24 cellular contexts compared by ENCODE assay signal in genomic region chr20:13441388-13441787, GRCh38.
"Had no signal": no experiment of that assay in that cellular context is flagged by ENCODE, and none has a peak within 500 bp of the region (broad histone marks: within the 10 kb centered on the region; RNA-seq: fewer than 3 reads in every experiment).

No MANE protein-coding gene starts in this region.

- H3K27me3 Mint-ChIP-seq: central memory CD8-positive, alpha-beta T cell; dendritic cell treated with granulocyte-macrophage colony-stimulating factor and Interleukin-4, amounts not matched to agents 40 ng/mL and 50 ng/mL, for 4 days; naive B cell; natural killer cell treated with Interleukin-12 subunit alpha and Interleukin-12 subunit beta and Interleukin-15 and Interleukin-18, amount 100 ng/mL, for 72 hours; stimulated activated naive B cell treated with anti-CD40 and anti-IgM and Interleukin-4, amounts not matched to agents 10 μg/mL and 1 μg/mL and 100 μg/mL, for 72 hours; stimulated activated naive CD8-positive, alpha-beta T cell treated with anti-CD3 and anti-CD28 coated beads, Interleukin-15, amount 100 ng/mL, for 72 hours; type B pancreatic cell had no signal

- H3K4me2 ChIP-seq: neural progenitor cell had no signal

- H3K36me3 ChIP-seq: colonic mucosa, esophagus squamous epithelium, heart right ventricle, lower lobe of right lung, neural progenitor cell, prostate gland, right atrium auricular region, thyroid gland had no signal

- H3K4me1 Mint-ChIP-seq: central memory CD8-positive, alpha-beta T cell; neural progenitor cell; stimulated activated naive B cell treated with anti-CD40 and anti-IgM and Interleukin-4, amounts not matched to agents 10 μg/mL and 1 μg/mL and 100 μg/mL, for 72 hours; stimulated activated naive CD8-positive, alpha-beta T cell treated with anti-CD3 and anti-CD28 coated beads, Interleukin-15, amount 100 ng/mL, for 72 hours had no signal

- ATAC-seq: heart right ventricle; left ventricle myocardium superior; lower lobe of right lung; mucosa of descending colon; natural killer cell treated with Interleukin-12 subunit alpha and Interleukin-12 subunit beta and Interleukin-15 and Interleukin-18, amount 100 ng/mL, for 72 hours; sciatic nerve; stimulated activated naive B cell treated with anti-CD40 and anti-IgM and Interleukin-4, amounts not matched to agents 10 μg/mL and 1 μg/mL and 100 μg/mL, for 72 hours; stimulated activated naive CD8-positive, alpha-beta T cell treated with anti-CD3 and anti-CD28 coated beads, Interleukin-15, amount 100 ng/mL, for 72 hours had no signal

- H3K4me3 ChIP-seq: colonic mucosa, esophagus squamous epithelium, heart right ventricle, lower lobe of right lung, mucosa of descending colon, neural progenitor cell, prostate gland, right atrium auricular region, thyroid gland had no signal

- H3K36me3 Mint-ChIP-seq: neural progenitor cell had no signal

- DNase-seq: colonic mucosa; effector CD8-positive, alpha-beta T cell; esophagus squamous epithelium; foreskin melanocyte; glutamatergic neuron; heart right ventricle; hippocampal formation; kidney glomerular epithelial cell; left ventricle myocardium superior; lower lobe of right lung; mucosa of descending colon; naive B cell; stimulated activated CD4-positive, alpha-beta T cell treated with anti-CD3 and anti-CD28 coated beads, Interleukin-2, amount 100 ng/mL, for 24 hours; stimulated activated naive B cell treated with anti-CD40 and anti-IgM and Interleukin-4, amounts not matched to agents 10 μg/mL and 1 μg/mL and 100 μg/mL, for 72 hours; stimulated activated naive CD8-positive, alpha-beta T cell treated with anti-CD3 and anti-CD28 coated beads, Interleukin-15, amount 100 ng/mL, for 72 hours; thyroid gland had no signal

- H3K4me1 ChIP-seq: colonic mucosa, esophagus squamous epithelium, heart right ventricle, lower lobe of right lung, neural progenitor cell, prostate gland, right atrium auricular region, thyroid gland had no signal

- H3K27ac ChIP-seq: colonic mucosa, esophagus squamous epithelium, heart right ventricle, lower lobe of right lung, neural progenitor cell, prostate gland, right atrium auricular region, thyroid gland had no signal

- H3K4me3 Mint-ChIP-seq: central memory CD8-positive, alpha-beta T cell; dendritic cell treated with granulocyte-macrophage colony-stimulating factor and Interleukin-4, amounts not matched to agents 40 ng/mL and 50 ng/mL, for 4 days; natural killer cell treated with Interleukin-12 subunit alpha and Interleukin-12 subunit beta and Interleukin-15 and Interleukin-18, amount 100 ng/mL, for 72 hours; neural progenitor cell; stimulated activated naive B cell treated with anti-CD40 and anti-IgM and Interleukin-4, amounts not matched to agents 10 μg/mL and 1 μg/mL and 100 μg/mL, for 72 hours; stimulated activated naive CD8-positive, alpha-beta T cell treated with anti-CD3 and anti-CD28 coated beads, Interleukin-15, amount 100 ng/mL, for 72 hours; type B pancreatic cell had no signal

- H3K9me3 ChIP-seq: colonic mucosa, prostate gland, thyroid gland had no signal

- H2AFZ ChIP-seq: neural progenitor cell had no signal

- H3K27me3 ChIP-seq: colonic mucosa, esophagus squamous epithelium, heart right ventricle, neural progenitor cell, right atrium auricular region, thyroid gland had no signal

- H3K9ac ChIP-seq: neural progenitor cell had no signal

- H3K27ac Mint-ChIP-seq: dendritic cell treated with granulocyte-macrophage colony-stimulating factor and Interleukin-4, amounts not matched to agents 40 ng/mL and 50 ng/mL, for 4 days; natural killer cell treated with Interleukin-12 subunit alpha and Interleukin-12 subunit beta and Interleukin-15 and Interleukin-18, amount 100 ng/mL, for 72 hours; neural progenitor cell; stimulated activated naive B cell treated with anti-CD40 and anti-IgM and Interleukin-4, amounts not matched to agents 10 μg/mL and 1 μg/mL and 100 μg/mL, for 72 hours; stimulated activated naive CD8-positive, alpha-beta T cell treated with anti-CD3 and anti-CD28 coated beads, Interleukin-15, amount 100 ng/mL, for 72 hours; type B pancreatic cell had no signal
